19 cellular contexts compared by ENCODE assay signal in genomic region chr1:2896824-2897223, GRCh38.
"Had no signal": no experiment of that assay in that cellular context is flagged by ENCODE, and none has a peak within 500 bp of the region (broad histone marks: within the 10 kb centered on the region; RNA-seq: fewer than 3 reads in every experiment).

No MANE protein-coding gene starts in this region.

- DNase-seq: dorsolateral prefrontal cortex; effector CD8-positive, alpha-beta T cell; foreskin keratinocyte; mammary epithelial cell; natural killer cell; nucleus accumbens; pancreas; right cardiac atrium; stimulated activated CD4-positive, alpha-beta T cell treated with anti-CD3 and anti-CD28 coated beads, Interleukin-2, amount 100 ng/mL, for 48 hours; stimulated activated naive CD4-positive, alpha-beta T cell treated with Interleukin-2 at 50 U/mL for 16 hours; uterus had no signal

- H3K4me3 ChIP-seq: coronary artery, dorsolateral prefrontal cortex, esophagus muscularis mucosa, hepatocyte, pancreas, smooth muscle cell, uterus had no signal

- H3K4me1 ChIP-seq: esophagus muscularis mucosa, foreskin keratinocyte, pancreas, uterus had no signal

- ATAC-seq: foreskin keratinocyte, left lobe of liver, natural killer cell, pancreas, right cardiac atrium had no signal

- FAIRE-seq: endometrium, islet of Langerhans, pancreas had no signal

- H3K9me3 ChIP-seq: esophagus muscularis mucosa, pancreas, uterus had no signal

- H2AFZ ChIP-seq: hepatocyte had no signal

- H3K27ac ChIP-seq: coronary artery, dorsolateral prefrontal cortex, epithelial cell of prostate, esophagus muscularis mucosa, foreskin keratinocyte, hepatocyte, pancreas, uterus had no signal

- H3K4me2 ChIP-seq: hepatocyte, smooth muscle cell had no signal

- H3K79me2 ChIP-seq: hepatocyte had no signal

- H3K36me3 ChIP-seq: esophagus muscularis mucosa, pancreas, uterus had no signal

- H3K27me3 ChIP-seq: foreskin keratinocyte, hepatocyte, pancreas, uterus had no signal
